8 cellular contexts compared by ENCODE assay signal in the genomic region with DNA sequence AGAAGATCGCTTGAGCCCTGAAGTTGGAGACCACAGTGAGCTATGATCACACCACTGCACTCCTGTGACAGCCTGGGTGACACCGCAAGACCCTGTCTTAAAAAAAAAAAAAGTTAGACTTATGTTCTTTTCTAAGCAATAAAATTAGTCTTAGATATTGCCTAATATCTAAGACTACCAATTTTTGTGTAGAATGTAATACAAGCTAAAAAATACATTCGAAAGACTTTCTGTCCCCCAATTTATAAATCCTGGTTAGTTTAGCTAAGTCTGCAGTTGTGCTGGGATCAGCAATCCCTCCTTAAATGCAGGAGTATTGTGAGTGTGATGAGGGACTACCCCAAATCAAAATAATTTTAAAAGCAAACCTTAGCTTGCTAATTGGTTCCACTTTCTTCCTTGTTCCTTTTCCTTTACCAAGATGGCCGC. TPM values are rescaled to one million over a fixed set of nuclear protein-coding genes. Genes with fewer than 3 reads are reported as not detected.
DNase-seq lines count a peak whose midpoint lies in the region; ATAC-seq, FAIRE-seq and TF ChIP-seq lines count a peak whose summit lies in the region.

No MANE protein-coding gene starts in this region.

- H2AK5ac ChIP-seq in mesenchymal stem cell (ENCODE audit: low read length, severe bottlenecking): no peak overlapping the region

- no peak overlapping the region for H3K23ac ChIP-seq in mesenchymal stem cell (ENCODE audit: low read length in 2 of 2)

- in situ Hi-C loops in K562 (cut with MboI): no loop called here

- H3K4me1 ChIP-seq in K562 (replicated peaks in 1 of 2; ENCODE audit: control insufficient read depth in 2 of 2, insufficient read depth in 2 of 2, low read length in 2 of 2): peaks cover 7 to 13% of the 10 kb centered on the region in 2 experiments; a peak in 4 of 5 replicates
- H3K4me1 ChIP-seq in mesenchymal stem cell (ENCODE audit: control insufficient read depth, insufficient read depth, low read depth, low read length): peaks cover 2% of the 10 kb centered on the region
- peaks cover 11 to 28% (median 16%) of the 10 kb centered on the region in 4 donors for H3K4me1 ChIP-seq in upper lobe of left lung

- H3K9me3 Mint-ChIP-seq in activated naive CD4-positive, alpha-beta T cell treated with anti-CD3 and anti-CD28 coated beads, Interleukin-2, amount 50 U/mL, for 24 hours: peaks cover 5% of the 10 kb centered on the region

- TSS peak; percentile 85 for BruUV-seq in K562 (replicated peaks; lab: Mats Ljungman, UMichigan)

- H3K79me1 ChIP-seq in mesenchymal stem cell (replicated peaks; ENCODE audit: low read length, poor library complexity, severe bottlenecking): peaks cover 3% of the 10 kb centered on the region

- DNase-seq in activated naive CD4-positive, alpha-beta T cell treated with Interleukin-2 at 50 U/mL for 16 hours: no peak
- DNase-seq in K562 (ENCODE audit: extremely low read depth in 1 of 4, low spot score in 3 of 4) (no peak), mesenchymal stem cell (no peak), upper lobe of left lung (no peak), DMS153 (lab: John Stamatoyannopoulos, UW) (no peak), NCI-H226 (no peak), GM12892 (ENCODE audit: insufficient read length) (no peak)

- POLR2A ChIA-PET in K562 (lab: Yijun Ruan, JAX): interaction anchor here (0.7 to 1.3 kb wide), 11 partner anchors 11 to 371 kb away, joined by 3 to 7 read pairs (median 3); no protein-coding TSS in a partner anchor

- H3K4me3 ChIP-seq in K562 (peak overlapping the region; percentile 62), mesenchymal stem cell (ENCODE audit: insufficient read depth in 1 of 2, low read depth in 1 of 2, low read length in 2 of 2) (peak overlapping the region in 1 of 2 experiments; percentile 92), upper lobe of left lung (peak overlapping the region; percentile 1 to 87 (median 82))

- no peak for ATAC-seq in K562
- ATAC-seq in upper lobe of left lung (ENCODE audit: low FRiP score in 2 of 2): no peak

- peaks cover 61% of the 10 kb centered on the region for H3K4me1 Mint-ChIP-seq in activated naive CD4-positive, alpha-beta T cell treated with anti-CD3 and anti-CD28 coated beads, Interleukin-2, amount 50 U/mL, for 24 hours

- peak overlapping the region; percentile 100 for H3K27ac Mint-ChIP-seq in activated naive CD4-positive, alpha-beta T cell treated with anti-CD3 and anti-CD28 coated beads, Interleukin-2, amount 50 U/mL, for 24 hours

- H3K4ac ChIP-seq in mesenchymal stem cell (ENCODE audit: low read depth in 1 of 2, low read length in 2 of 2): no peak overlapping the region

- H3K27me3 ChIP-seq in K562 (ENCODE audit: control insufficient read depth in 2 of 2, insufficient read depth in 2 of 2, low read length in 2 of 2): no peaks in the 10 kb centered on the region
- peaks cover 0 to 18% of the 10 kb centered on the region in 2 experiments for H3K27me3 ChIP-seq in mesenchymal stem cell (ENCODE audit: control insufficient read depth in 1 of 2, insufficient read depth in 1 of 2, low read length in 2 of 2)
- H3K27me3 ChIP-seq in upper lobe of left lung: no peaks in the 10 kb centered on the region

- 28% methylated on average over 4 of the region's 4 CpGs for WGBS in K562 (ENCODE audit: insufficient coverage, low coverage, missing lambda C conversion rate)
- 48% methylated on average over 2 of the region's 4 CpGs for WGBS in mesenchymal stem cell
- 58 to 72% methylated on average over 4 of the region's 4 CpGs for WGBS in upper lobe of left lung, 2 donors

- H3K4me2 ChIP-seq in K562 (ENCODE audit: insufficient read depth, low read length): peak overlapping the region; percentile 93
- H3K4me2 ChIP-seq in mesenchymal stem cell (ENCODE audit: low read length, poor library complexity, severe bottlenecking): no peak overlapping the region

- intact Hi-C loops in K562 (cut with micrococcal nuclease): loop anchor here (10.0 kb wide), 7 partner anchors 154 to 566 kb away; a partner anchor contains a TSS

- peaks cover 12% of the 10 kb centered on the region for H3K36me3 Mint-ChIP-seq in activated naive CD4-positive, alpha-beta T cell treated with anti-CD3 and anti-CD28 coated beads, Interleukin-2, amount 50 U/mL, for 24 hours

- H3K36me3 ChIP-seq in K562 (ENCODE audit: control insufficient read depth, insufficient read depth, low read length) (peaks cover 27% of the 10 kb centered on the region; the same call in 2 of the 3 replicates), mesenchymal stem cell (ENCODE audit: control insufficient read depth in 1 of 2, insufficient read depth in 2 of 2, low read depth in 1 of 2, low read length in 2 of 2) (peaks cover 2 to 11% of the 10 kb centered on the region in 2 experiments), upper lobe of left lung (peaks cover 0 to 16% (median 4%) of the 10 kb centered on the region in 4 donors)

- peak overlapping the region; percentile 94 for H3K4me3 Mint-ChIP-seq in activated naive CD4-positive, alpha-beta T cell treated with anti-CD3 and anti-CD28 coated beads, Interleukin-2, amount 50 U/mL, for 24 hours

- H4K20me1 ChIP-seq in K562 (replicated peaks; ENCODE audit: control insufficient read depth, insufficient read depth, low read length): no peaks in the 10 kb centered on the region

- no peak for TF ChIP-seq CTCF in K562 (IDR thresholded peaks at IDR 0.05 in 2 of 3, conservative IDR thresholded peaks at IDR 0.05 in 1 of 3; ENCODE audit: insufficient read depth in 2 of 3, low read depth in 1 of 3, low read length in 3 of 3)
- no peak for TF ChIP-seq CTCF in upper lobe of left lung (IDR thresholded peaks at IDR 0.05)

- no peak overlapping the region for H2BK5ac ChIP-seq in mesenchymal stem cell (ENCODE audit: low read depth, low read length, poor library complexity, severe bottlenecking)

- H3K9ac ChIP-seq in K562 (ENCODE audit: insufficient read depth in 1 of 2, low read depth in 2 of 2, low read length in 2 of 2) (peak overlapping the region in 1 of 2 experiments; percentile 93; a peak in 3 of 4 replicates), mesenchymal stem cell (ENCODE audit: low read length) (peak overlapping the region; percentile 93)

- no peak overlapping the region for H2BK120ac ChIP-seq in mesenchymal stem cell (ENCODE audit: low read depth, low read length)

- H3K9me1 ChIP-seq in K562 (ENCODE audit: control insufficient read depth, insufficient read depth, low read length): no peaks in the 10 kb centered on the region

- TF ChIP-seq EP300 in K562 (IDR thresholded peaks at IDR 0.05; ENCODE audit: low read length) (no peak), upper lobe of left lung (IDR thresholded peaks at IDR 0.05) (no peak)

- TF ChIP-seq POLR2A in K562 (conservative IDR thresholded peaks at IDR 0.05) (no peak), upper lobe of left lung (IDR thresholded peaks at IDR 0.05) (no peak), GM12892 (IDR thresholded peaks at IDR 0.05; ENCODE audit: low read depth, low read length) (no peak)

- no peak overlapping the region for H2BK12ac ChIP-seq in mesenchymal stem cell (ENCODE audit: low read length in 2 of 2)

- no peaks in the 10 kb centered on the region for H3K9me3 ChIP-seq in K562 (replicated peaks; ENCODE audit: control insufficient read depth, insufficient read depth, low read depth, low read length)
- H3K9me3 ChIP-seq in mesenchymal stem cell (ENCODE audit: control insufficient read depth, low read length): no peaks in the 10 kb centered on the region
- no peaks in the 10 kb centered on the region for H3K9me3 ChIP-seq in upper lobe of left lung

- FAIRE-seq in K562 (lab: Jason Lieb, UNC) (no peak), GM12892 (lab: Jason Lieb, UNC) (no peak)

- H2BK15ac ChIP-seq in mesenchymal stem cell (ENCODE audit: low read depth, poor library complexity, severe bottlenecking): no peak overlapping the region

- H2AFZ ChIP-seq in K562 (ENCODE audit: low read depth, low read length): peak overlapping the region; percentile 98
- H2AFZ ChIP-seq in mesenchymal stem cell (ENCODE audit: low read depth, low read length): no peak overlapping the region

- CTCF ChIA-PET in K562 (lab: Yijun Ruan, JAX; ENCODE audit: low intra/inter-chr PET ratio): interaction anchor here (0.6 to 1.1 kb wide), 2 partner anchors 118 to 496 kb away, joined by 3 read pairs; no protein-coding TSS in a partner anchor

- TF ChIP-seq RAD21 in K562 (CRISPR knock-in tag; conservative IDR thresholded peaks at IDR 0.05 in 1 of 2, IDR thresholded peaks at IDR 0.05 in 1 of 2): no peak

- no peaks in the 10 kb centered on the region for H3K27me3 Mint-ChIP-seq in activated naive CD4-positive, alpha-beta T cell treated with anti-CD3 and anti-CD28 coated beads, Interleukin-2, amount 50 U/mL, for 24 hours

- peak overlapping the region; percentile 54 for H3K27ac ChIP-seq in K562 (ENCODE audit: extremely low read depth, low read depth, low read length)
- H3K27ac ChIP-seq in mesenchymal stem cell (ENCODE audit: low read length, poor library complexity, severe bottlenecking): no peak overlapping the region
- peak overlapping the region; percentile 95 to 98 (median 96) for H3K27ac ChIP-seq in upper lobe of left lung

- H3K14ac ChIP-seq in mesenchymal stem cell (ENCODE audit: low read length in 2 of 2): no peak overlapping the region

- peaks cover 22% of the 10 kb centered on the region for H3K79me2 ChIP-seq in K562 (ENCODE audit: control insufficient read depth, insufficient read depth, low read length)

- H3K18ac ChIP-seq in mesenchymal stem cell (ENCODE audit: low read depth in 1 of 2, low read length in 2 of 2): no peak overlapping the region

- H4K91ac ChIP-seq in mesenchymal stem cell (ENCODE audit: low read length): no peak overlapping the region

- no peak overlapping the region for H4K8ac ChIP-seq in mesenchymal stem cell (ENCODE audit: low read length)

RNA-seq across cellular contexts. Expression of a gene that starts 0.4 kb away (rescaled TPM):
- total RNA-seq in K562 (2011; cell fraction: chromatin; rRNA removed; ENCODE audit: low replicate concordance): 27.3 and 43.2 TPM in 2 replicates
- 14.3 and 17.6 TPM in 2 replicates for total RNA-seq in K562 (2011; cell fraction: nucleolus; rRNA removed)
- total RNA-seq in K562 (2011; cell fraction: nucleoplasm; rRNA removed): 18.6 and 21.9 TPM in 2 replicates
- total RNA-seq in K562 (2014; rRNA removed) (28.9 and 36.9 TPM in 2 replicates), K562 (2014; rRNA removed; fragmentation: Illumina TruSeq; extraction: Trizol) (48.4 and 51.0 TPM in 2 replicates), K562 (2015; rRNA removed; fragmentation: Illumina TruSeq; extraction: Trizol) (36.3 and 39.7 TPM in 2 replicates), K562 (2021) (41.1 and 44.6 TPM in 2 replicates), upper lobe of left lung (10 to 100 TPM; 22.8 to 41.7 (median 28.3) TPM)
- polyA plus RNA-seq in K562 (2011; rRNA removed) (31.8 and 57.4 TPM in 2 replicates), K562 (2014; fragmentation: Illumina TruSeq; extraction: Trizol) (59.0 and 68.1 TPM in 2 replicates), K562 (2014; fragmentation: Nextera tagmentation; extraction: Ambion mirVana) (10 to 100 TPM; 50.1 to 75.2 TPM), K562 (2014; rRNA removed) (48.8 and 51.4 TPM in 2 replicates)
- polyA plus RNA-seq in K562 (2011; cell fraction: cytosol; rRNA removed): 32.3 and 42.0 TPM in 2 replicates
- polyA plus RNA-seq in K562 (2011; cell fraction: nucleus; rRNA removed): 43.3 and 46.7 TPM in 2 replicates
- polyA plus RNA-seq in K562 (2012): 43.9 and 45.0 TPM in 2 replicates
- 36.9 and 47.8 TPM in 2 replicates for polyA minus RNA-seq in K562 (2011; rRNA and poly(A)+ RNA removed)
- polyA minus RNA-seq in K562 (2011; cell fraction: cytosol; rRNA and poly(A)+ RNA removed): 13.5 and 23.7 TPM in 2 replicates
- polyA minus RNA-seq in K562 (2011; cell fraction: nucleus; rRNA and poly(A)+ RNA removed): 14.4 and 16.4 TPM in 2 replicates
- 41.7 TPM for polyA plus RNA-seq in mesenchymal stem cell (2013, experiment 1 of 2)
- polyA plus RNA-seq in mesenchymal stem cell (2013, experiment 2 of 2): 41.6 TPM
- polyA plus RNA-seq in GM12892 (2012; ENCODE audit: missing spikeins): 65.1 TPM

RNA-seq across cellular contexts. Expression of a gene that starts 44.4 kb away (rescaled TPM):
- total RNA-seq in K562 (2011; cell fraction: chromatin; rRNA removed; ENCODE audit: low replicate concordance): 0.12 TPM in 1 of 2 replicates, not detected in the other
- 0.17 TPM in 1 of 2 replicates, not detected in the other for total RNA-seq in K562 (2011; cell fraction: nucleolus; rRNA removed)
- total RNA-seq in K562 (2011; cell fraction: nucleoplasm; rRNA removed): not detected in 2 replicates
- 0.12 and 0.14 TPM in 2 replicates for total RNA-seq in K562 (2014; rRNA removed)
- total RNA-seq in K562 (2014; rRNA removed; fragmentation: Illumina TruSeq; extraction: Trizol): 0.07 and 0.16 TPM in 2 replicates
- 0.04 and 0.08 TPM in 2 replicates for total RNA-seq in K562 (2015; rRNA removed; fragmentation: Illumina TruSeq; extraction: Trizol)
- 0.18 and 0.22 TPM in 2 replicates for total RNA-seq in K562 (2021)
- 0.04 and 0.25 TPM in 2 replicates for polyA plus RNA-seq in K562 (2011; rRNA removed)
- 0.13 and 0.18 TPM in 2 replicates for polyA plus RNA-seq in K562 (2011; cell fraction: cytosol; rRNA removed)
- polyA plus RNA-seq in K562 (2011; cell fraction: nucleus; rRNA removed): 0.10 TPM in 1 of 2 replicates, not detected in the other
- polyA plus RNA-seq in K562 (2012): 0.14 and 0.84 TPM in 2 replicates
- polyA plus RNA-seq in K562 (2014; fragmentation: Illumina TruSeq; extraction: Trizol): 0.28 and 0.37 TPM in 2 replicates
- under 1 TPM; 0.14 to 0.20 TPM for polyA plus RNA-seq in K562 (2014; fragmentation: Nextera tagmentation; extraction: Ambion mirVana)
- 0.27 and 0.45 TPM in 2 replicates for polyA plus RNA-seq in K562 (2014; rRNA removed)
- polyA minus RNA-seq in K562 (2011; rRNA and poly(A)+ RNA removed): 0.14 TPM in 1 of 2 replicates, not detected in the other
- not detected in 2 replicates for polyA minus RNA-seq in K562 (2011; cell fraction: cytosol; rRNA and poly(A)+ RNA removed)
- polyA minus RNA-seq in K562 (2011; cell fraction: nucleus; rRNA and poly(A)+ RNA removed): not detected in 2 replicates
- polyA plus RNA-seq in mesenchymal stem cell (2013, experiment 1 of 2): not detected
- polyA plus RNA-seq in mesenchymal stem cell (2013, experiment 2 of 2): not detected
- total RNA-seq in upper lobe of left lung: not detected
- polyA plus RNA-seq in GM12892 (2012; ENCODE audit: missing spikeins): 0.13 TPM

RNA-seq across cellular contexts. Expression of a gene that starts 48.5 kb away (rescaled TPM):
- 20.2 and 32.5 TPM in 2 replicates for total RNA-seq in K562 (2011; cell fraction: chromatin; rRNA removed; ENCODE audit: low replicate concordance)
- total RNA-seq in K562 (2011; cell fraction: nucleolus; rRNA removed): 16.7 and 18.5 TPM in 2 replicates
- 19.1 and 27.0 TPM in 2 replicates for total RNA-seq in K562 (2011; cell fraction: nucleoplasm; rRNA removed)
- total RNA-seq in K562 (2014; rRNA removed) (23.6 and 33.1 TPM in 2 replicates), K562 (2014; rRNA removed; fragmentation: Illumina TruSeq; extraction: Trizol) (26.1 and 29.8 TPM in 2 replicates), K562 (2015; rRNA removed; fragmentation: Illumina TruSeq; extraction: Trizol) (26.7 and 29.3 TPM in 2 replicates), K562 (2021) (20.7 and 21.0 TPM in 2 replicates), upper lobe of left lung (10 to 100 TPM; 14.2 to 40.9 (median 19.7) TPM)
- polyA plus RNA-seq in K562 (2011; rRNA removed) (16.9 and 37.0 TPM in 2 replicates), K562 (2014; fragmentation: Illumina TruSeq; extraction: Trizol) (31.7 and 36.7 TPM in 2 replicates), K562 (2014; fragmentation: Nextera tagmentation; extraction: Ambion mirVana) (10 to 100 TPM; 67.7 to 79.8 TPM), K562 (2014; rRNA removed) (28.4 and 31.9 TPM in 2 replicates)
- 12.3 and 12.6 TPM in 2 replicates for polyA plus RNA-seq in K562 (2011; cell fraction: cytosol; rRNA removed)
- 8.4 and 8.9 TPM in 2 replicates for polyA plus RNA-seq in K562 (2011; cell fraction: nucleus; rRNA removed)
- 23.9 and 26.2 TPM in 2 replicates for polyA plus RNA-seq in K562 (2012)
- polyA minus RNA-seq in K562 (2011; rRNA and poly(A)+ RNA removed): 10.7 and 15.5 TPM in 2 replicates
- 2.6 and 7.6 TPM in 2 replicates for polyA minus RNA-seq in K562 (2011; cell fraction: cytosol; rRNA and poly(A)+ RNA removed)
- polyA minus RNA-seq in K562 (2011; cell fraction: nucleus; rRNA and poly(A)+ RNA removed): 14.7 and 15.0 TPM in 2 replicates
- polyA plus RNA-seq in mesenchymal stem cell (2013, experiment 1 of 2): 30.0 TPM
- 38.6 TPM for polyA plus RNA-seq in mesenchymal stem cell (2013, experiment 2 of 2)
- polyA plus RNA-seq in GM12892 (2012; ENCODE audit: missing spikeins): 30.0 TPM
